In the genomic region with DNA sequence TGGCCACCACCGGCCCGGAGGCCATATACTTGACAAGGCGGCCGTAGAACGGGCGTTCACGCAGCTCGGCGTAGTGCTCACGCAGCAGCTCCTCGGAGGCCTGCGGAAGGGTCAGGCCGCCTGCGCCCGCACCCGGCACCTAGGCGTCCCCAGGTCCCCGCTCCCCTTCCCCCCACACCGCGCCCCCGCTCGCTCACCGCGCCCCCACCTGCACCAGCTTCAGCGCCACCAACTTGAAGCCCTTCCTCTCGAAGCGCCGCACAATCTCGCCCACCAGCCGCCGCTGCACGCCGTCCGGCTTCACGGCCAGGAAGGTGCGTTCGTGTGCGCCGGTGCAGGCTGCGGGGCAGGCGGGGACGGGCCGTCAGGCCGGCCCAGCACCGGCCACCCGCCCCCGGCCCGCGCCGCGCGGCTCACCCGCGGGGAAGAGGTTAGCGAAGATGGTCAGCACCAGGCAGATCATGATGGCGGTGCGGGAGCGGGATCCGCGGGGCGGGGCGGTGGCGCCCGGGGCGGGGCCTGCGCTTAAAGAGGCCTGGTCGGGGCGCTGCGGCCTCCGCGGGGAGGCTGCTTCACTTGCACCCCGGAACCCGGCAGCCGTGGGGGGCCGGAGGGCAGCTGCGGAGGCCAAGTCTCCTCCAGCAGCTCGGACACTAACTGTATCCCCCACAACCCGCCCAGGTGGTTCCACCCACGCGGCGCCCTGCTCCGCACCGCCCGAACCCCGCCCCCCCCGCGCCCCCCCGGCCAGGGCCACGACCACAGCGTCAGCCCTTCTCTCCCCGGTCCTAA, we compare ENCODE assay signal across 8 cellular contexts. TPM values are rescaled to one million over a fixed set of nuclear protein-coding genes. Genes with fewer than 3 reads are reported as not detected.
DNase-seq lines count a peak whose midpoint lies in the region; ATAC-seq, FAIRE-seq and TF ChIP-seq lines count a peak whose summit lies in the region.

Gene NME3 (minus strand): TSS at position 472 of the 792 bp plus-strand sequence. CDS start 9 bp downstream, at position 463.

- DNase-seq in D721Med (ENCODE audit: insufficient read length, low spot score), result peak; percentile 89
- DNase-seq in HK-2 (ENCODE audit: unreplicated experiment), result peak; percentile 62
- peak; percentile 80 to 92 (median 85) for DNase-seq in heart left ventricle
- peak; percentile 65 to 98 (median 78) for DNase-seq in posterior cingulate gyrus
- DNase-seq in tibial artery, result peak; percentile 81 to 89
- no peak for DNase-seq in SKM-1 (lab: John Stamatoyannopoulos, UW; ENCODE audit: unreplicated experiment)

- H3K36me3 ChIP-seq in heart left ventricle, result peaks cover 0 to 47% (median 35%) of the 10 kb centered on the region in 9 donors
- H3K36me3 ChIP-seq in tibial artery, result peaks cover 24 to 50% (median 40%) of the 10 kb centered on the region in 3 donors

- FAIRE-seq in D721Med (lab: Jason Lieb, UNC), result no peak

- intact Hi-C loops in T-helper 1 cell treated with Interleukin-12 subunit alpha and Interleukin-12 subunit beta and Interleukin-4 antibody, amounts not matched to agents 30 ng/mL and 1 ng/mL, for 36 hours (cut with micrococcal nuclease), result loop anchor here (1.0 to 10.0 kb wide), 6 partner anchors 64 to 901 kb away; partner anchors contain the start of genes TMEM204 and UQCC4
- intact Hi-C loops in heart left ventricle (cut with DNase I) (loop anchor here in 2 of 10 donors (5.0 kb wide), 2 partner anchors 64 to 159 kb away; partner anchors contain the start of genes CRAMP1 (in 1 of the 2), IFT140 (in 1 of the 2) and MAPK8IP3 (in 1 of the 2)), posterior cingulate gyrus (cut with DNase I) (loop anchor here (5.0 kb wide), 3 partner anchors 56 to 191 kb away; partner anchors contain the start of genes FAHD1, HAGH, MAPK8IP3 and RPS2), tibial artery (cut with DNase I; ENCODE audit: low total_unique reads) (no loop called here)

- TF ChIP-seq CTCF in D721Med (IDR thresholded peaks at IDR 0.05; ENCODE audit: insufficient read depth, missing control alignments) (no peak), heart left ventricle (IDR thresholded peaks at IDR 0.05) (peak in 1 of 12 donors; percentile 14), tibial artery (IDR thresholded peaks at IDR 0.05) (no peak)

- H3K4me1 ChIP-seq in heart left ventricle (peaks cover 14 to 44% (median 32%) of the 10 kb centered on the region in 12 donors), tibial artery (peaks cover 0 to 61% (median 35%) of the 10 kb centered on the region in 4 donors)

- 1% methylated on average over 55 to 91 of the region's 91 CpGs for WGBS in adipose tissue, 3 donors
- WGBS in heart left ventricle, 4 donors, result 0 to 1% (median 1%) methylated on average over 24 to 91 of the region's 91 CpGs

- peak; percentile 12 to 51 (median 47) for ATAC-seq in heart left ventricle

- no peaks in the 10 kb centered on the region for H3K27me3 ChIP-seq in heart left ventricle
- no peaks in the 10 kb centered on the region for H3K27me3 ChIP-seq in tibial artery

- TF ChIP-seq POLR2A in heart left ventricle (IDR thresholded peaks at IDR 0.05), result peak in 1 of 2 donors; percentile 41

- H3K27ac ChIP-seq in adipose tissue (ENCODE audit: low read depth, low read length) (no peak within 1 kb of the TSS), heart left ventricle (peak within 1 kb of the TSS; percentile 17 to 99 (median 97)), tibial artery (peak within 1 kb of the TSS; percentile 85 to 95)

- H3K4me3 ChIP-seq in heart left ventricle (peak within 1 kb of the TSS; percentile 75 to 99 (median 96)), tibial artery (peak within 1 kb of the TSS; percentile 87 to 99)

- no peaks in the 10 kb centered on the region for H3K9me3 ChIP-seq in heart left ventricle
- no peaks in the 10 kb centered on the region for H3K9me3 ChIP-seq in tibial artery

RNA-seq across cellular contexts. Expression of gene NME3, which starts in this region (rescaled TPM):
- total RNA-seq in T-helper 1 cell treated with Interleukin-12 subunit alpha and Interleukin-12 subunit beta and Interleukin-4 antibody, amounts not matched to agents 30 ng/mL and 1 ng/mL, for 36 hours, result 52.0 and 56.9 TPM in 2 replicates
- polyA plus RNA-seq in adipose tissue (10 to 100 TPM; 60.5 to 88.3 (median 79.7) TPM), heart left ventricle (10 to 100 TPM; 27.4 to 86.4 TPM)
- 10 to 100 TPM; 24.4 to 68.3 (median 31.3) TPM for total RNA-seq in heart left ventricle
